ENCODE assay signal across 8 cellular contexts in the genomic region with DNA sequence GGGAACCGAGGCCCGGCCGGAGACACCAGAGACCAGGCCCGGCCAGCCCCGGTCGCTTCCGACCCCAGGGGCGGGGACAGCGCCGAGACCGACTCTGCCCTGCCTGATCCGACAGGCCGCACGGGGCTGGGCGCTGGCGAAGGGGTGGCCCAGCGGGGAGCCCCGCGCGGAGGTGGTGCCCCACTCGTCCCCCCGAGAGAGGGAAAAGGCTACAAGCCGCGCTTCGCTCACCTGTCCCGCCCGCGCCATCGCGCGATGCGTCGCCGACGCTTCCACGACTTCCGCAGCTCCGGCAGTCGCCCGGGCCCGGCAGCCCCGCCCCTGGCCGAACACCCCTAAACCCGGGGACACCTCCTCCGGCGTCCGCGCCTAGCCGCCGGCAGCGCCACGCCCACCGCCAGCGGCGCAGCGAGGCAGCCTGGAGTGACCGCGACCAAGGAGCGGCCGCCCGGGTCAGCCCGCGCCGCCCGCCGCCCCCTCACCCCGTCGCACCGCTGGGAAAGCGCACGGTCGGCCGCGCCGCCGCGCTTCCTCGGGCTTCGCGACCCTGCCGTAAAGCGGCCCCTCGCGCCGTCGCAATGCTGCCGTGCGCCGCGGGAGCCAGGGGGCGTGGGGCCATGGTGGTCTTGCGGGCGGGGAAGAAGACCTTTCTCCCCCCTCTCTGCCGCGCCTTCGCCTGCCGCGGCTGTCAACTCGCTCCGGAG. TPM values are rescaled to one million over a fixed set of nuclear protein-coding genes. Genes with fewer than 3 reads are reported as not detected.
A peak's percentile ranks its signal among the peaks of the same experiment; 100 is the strongest.
DNase-seq lines count a peak whose midpoint lies in the region; ATAC-seq and TF ChIP-seq lines count a peak whose summit lies in the region.

A gene with protein sequence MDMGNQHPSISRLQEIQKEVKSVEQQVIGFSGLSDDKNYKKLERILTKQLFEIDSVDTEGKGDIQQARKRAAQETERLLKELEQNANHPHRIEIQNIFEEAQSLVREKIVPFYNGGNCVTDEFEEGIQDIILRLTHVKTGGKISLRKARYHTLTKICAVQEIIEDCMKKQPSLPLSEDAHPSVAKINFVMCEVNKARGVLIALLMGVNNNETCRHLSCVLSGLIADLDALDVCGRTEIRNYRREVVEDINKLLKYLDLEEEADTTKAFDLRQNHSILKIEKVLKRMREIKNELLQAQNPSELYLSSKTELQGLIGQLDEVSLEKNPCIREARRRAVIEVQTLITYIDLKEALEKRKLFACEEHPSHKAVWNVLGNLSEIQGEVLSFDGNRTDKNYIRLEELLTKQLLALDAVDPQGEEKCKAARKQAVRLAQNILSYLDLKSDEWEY (minus strand): TSS at position 273 of the 704 bp plus-strand sequence. CDS start 1,493 bp downstream, outside the sequence.
Gene COA8, plus strand, starts transcription at position 576 of the 704 bp plus-strand sequence. Its CDS starts 42 bp downstream, at position 618.

- peak within 1 kb of the TSS; percentile 100 for H3K27ac ChIP-seq in hepatocyte

- H3K36me3 ChIP-seq in hepatocyte (replicated peaks; ENCODE audit: insufficient read depth, low read depth) = no peaks in the 10 kb centered on the region

- H4K20me1 ChIP-seq in hepatocyte (ENCODE audit: insufficient read depth, poor library complexity, severe bottlenecking) = peaks cover 37% of the 10 kb centered on the region

- H3K4me1 ChIP-seq in hepatocyte (ENCODE audit: insufficient read depth) = peaks cover 17% of the 10 kb centered on the region

- peak within 1 kb of the TSS; percentile 95 for H3K4me3 ChIP-seq in astrocyte of the cerebellum (ENCODE audit: low read depth, low read length)
- H3K4me3 ChIP-seq in hepatocyte = peak within 1 kb of the TSS; percentile 100
- H3K4me3 ChIP-seq in retinal pigment epithelial cell (ENCODE audit: low read length) = peak within 1 kb of the TSS; percentile 89

- no peaks in the 10 kb centered on the region for H3K27me3 ChIP-seq in hepatocyte

- DNase-seq in NCI-H1694 treated with DMSO at 0.1 percent for 48 hours (lab: John Stamatoyannopoulos, UW) (peak; percentile 81), T1000 (lab: John Stamatoyannopoulos, UW) (peak; percentile 83), astrocyte of the cerebellum (ENCODE audit: low read depth) (peak; percentile 27), hepatocyte (ENCODE audit: low spot score) (peak; percentile 92), retinal pigment epithelial cell (ENCODE audit: low read depth) (no peak), cortex of kidney (lab: John Stamatoyannopoulos, UW) (no peak)

- no peak for TF ChIP-seq CTCF in astrocyte of the cerebellum (IDR thresholded peaks at IDR 0.05; ENCODE audit: low read depth, low read length, missing control alignments)
- TF ChIP-seq CTCF in hepatocyte (IDR thresholded peaks at IDR 0.05; ENCODE audit: poor library complexity) = no peak
- TF ChIP-seq CTCF in retinal pigment epithelial cell (conservative IDR thresholded peaks at IDR 0.05; ENCODE audit: low read depth, low read length) = no peak

- in situ Hi-C loops in astrocyte of the cerebellum (cut with HindIII; ENCODE audit: low sequenced_read_pairs) = no loop called here

- peak within 1 kb of the TSS; percentile 98 for H3K4me2 ChIP-seq in hepatocyte

- WGBS in hepatocyte (ENCODE audit: low lambda C conversion rate, missing lambda C conversion rate) = 1% methylated on average over 42 of the region's 100 CpGs

- peak within 1 kb of the TSS; percentile 92 for H2AFZ ChIP-seq in hepatocyte

- H3K79me2 ChIP-seq in hepatocyte = peaks cover 95% of the 10 kb centered on the region

- H3K9me2 ChIP-seq in hepatocyte (replicated peaks; ENCODE audit: insufficient read depth) = no peaks in the 10 kb centered on the region

- peak; percentile 82 for TF ChIP-seq POLR2A in GM18505 (IDR thresholded peaks at IDR 0.05; ENCODE audit: borderline replicate concordance, extremely low read depth, insufficient read depth, insufficient read length)

- ATAC-seq in GM18505 (IDR thresholded peaks at IDR 0.05; ENCODE audit: unreplicated experiment) (peak; percentile 78), HG02852 (IDR thresholded peaks at IDR 0.05; ENCODE audit: unreplicated experiment) (peak; percentile 69)

- H3K9me3 ChIP-seq in hepatocyte (ENCODE audit: low read depth) = no peaks in the 10 kb centered on the region

RNA-seq across cellular contexts. Expression of the first gene that starts in this region (rescaled TPM):
- total RNA-seq in hepatocyte = 25.8 and 27.4 TPM in 2 replicates
- 11.7 and 13.9 TPM in 2 replicates for polyA plus RNA-seq in hepatocyte

RNA-seq across cellular contexts. Expression of gene COA8, which starts in this region (rescaled TPM):
- total RNA-seq in hepatocyte = 58.7 and 59.1 TPM in 2 replicates
- polyA plus RNA-seq in hepatocyte = 68.2 and 71.5 TPM in 2 replicates

Comparison
In these comparisons a context has a peak if more than half of its experiments do, and no peak if none do; other contexts are left out.
1. DNase-seq: peak in NCI-H1694 treated with DMSO at 0.1 percent for 48 hours (single experiment), T1000 (single experiment), astrocyte of the cerebellum (single experiment) and hepatocyte (single experiment); none in retinal pigment epithelial cell (single experiment) and cortex of kidney (single experiment).
2. Peak in every context shown above with its lines, with median percentiles within 50 percentile points of each other: H3K4me3 ChIP-seq.